In the genomic region with DNA sequence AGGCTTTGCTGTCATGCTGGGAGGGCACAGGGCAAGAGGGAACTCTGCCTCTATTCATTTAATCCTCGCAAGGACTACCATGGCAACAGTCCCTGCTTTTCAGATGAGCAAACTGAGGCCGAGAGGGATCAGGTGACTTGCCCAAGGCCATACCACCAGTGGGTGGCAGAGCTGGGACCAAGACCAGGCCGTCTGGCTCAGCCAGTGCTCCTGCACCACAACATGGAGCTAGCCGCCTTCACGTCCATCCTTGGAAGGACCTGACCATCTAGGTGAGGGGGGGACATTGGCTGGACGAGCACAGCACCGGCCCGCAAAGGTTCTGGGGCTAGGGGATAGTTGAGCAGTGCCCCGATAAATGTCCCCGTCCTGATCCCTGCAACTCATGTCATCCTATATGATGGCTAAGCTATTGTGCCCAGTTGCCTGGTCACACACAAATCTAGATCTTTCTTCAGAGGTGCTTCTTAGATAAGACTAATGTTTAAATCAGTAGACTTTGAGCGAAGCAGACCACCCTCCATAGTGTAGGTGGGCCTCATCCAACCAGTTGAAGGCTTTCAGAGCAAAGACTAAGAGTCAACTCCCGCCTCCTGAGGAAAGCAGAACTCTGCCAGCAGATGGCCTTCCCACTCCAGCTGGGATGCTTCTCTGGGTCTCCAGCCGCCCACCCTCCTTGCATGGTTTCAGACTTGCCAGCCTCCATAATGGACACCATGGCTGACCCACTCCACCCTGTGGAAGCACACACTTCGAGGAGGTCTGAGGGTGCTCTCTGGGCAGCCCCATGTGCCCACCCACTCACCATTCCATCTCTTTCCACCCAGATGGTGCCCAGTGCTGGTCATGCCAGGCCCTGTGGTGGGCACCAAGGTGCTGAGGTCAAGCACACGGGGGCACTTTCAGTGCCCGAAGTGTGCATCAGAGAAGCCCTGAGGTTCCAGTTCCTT, we compare ENCODE assay signal across 1 cellular context.
A peak's percentile ranks its signal among the peaks of the same experiment; 100 is the strongest.
TF ChIP-seq lines count a peak whose summit lies in the region.

No MANE protein-coding gene starts in this region.

TF ChIP-seq in HepG2, 621 proteins besides CTCF, POLR2A, EP300 and RAD21:
- TF ChIP-seq, protein P1, sequence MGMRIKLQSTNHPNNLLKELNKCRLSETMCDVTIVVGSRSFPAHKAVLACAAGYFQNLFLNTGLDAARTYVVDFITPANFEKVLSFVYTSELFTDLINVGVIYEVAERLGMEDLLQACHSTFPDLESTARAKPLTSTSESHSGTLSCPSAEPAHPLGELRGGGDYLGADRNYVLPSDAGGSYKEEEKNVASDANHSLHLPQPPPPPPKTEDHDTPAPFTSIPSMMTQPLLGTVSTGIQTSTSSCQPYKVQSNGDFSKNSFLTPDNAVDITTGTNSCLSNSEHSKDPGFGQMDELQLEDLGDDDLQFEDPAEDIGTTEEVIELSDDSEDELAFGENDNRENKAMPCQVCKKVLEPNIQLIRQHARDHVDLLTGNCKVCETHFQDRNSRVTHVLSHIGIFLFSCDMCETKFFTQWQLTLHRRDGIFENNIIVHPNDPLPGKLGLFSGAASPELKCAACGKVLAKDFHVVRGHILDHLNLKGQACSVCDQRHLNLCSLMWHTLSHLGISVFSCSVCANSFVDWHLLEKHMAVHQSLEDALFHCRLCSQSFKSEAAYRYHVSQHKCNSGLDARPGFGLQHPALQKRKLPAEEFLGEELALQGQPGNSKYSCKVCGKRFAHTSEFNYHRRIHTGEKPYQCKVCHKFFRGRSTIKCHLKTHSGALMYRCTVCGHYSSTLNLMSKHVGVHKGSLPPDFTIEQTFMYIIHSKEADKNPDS (CRISPR knock-in tag; IDR thresholded peaks at IDR 0.05), result no peak
- TF ChIP-seq FOXM1 (CRISPR knock-in tag; IDR thresholded peaks at IDR 0.05), result no peak
- peak; percentile 48 for TF ChIP-seq ZNF629 (CRISPR knock-in tag; conservative IDR thresholded peaks at IDR 0.05)
